Comparison of ENCODE assay signal across 9 cellular contexts in the genomic region with DNA sequence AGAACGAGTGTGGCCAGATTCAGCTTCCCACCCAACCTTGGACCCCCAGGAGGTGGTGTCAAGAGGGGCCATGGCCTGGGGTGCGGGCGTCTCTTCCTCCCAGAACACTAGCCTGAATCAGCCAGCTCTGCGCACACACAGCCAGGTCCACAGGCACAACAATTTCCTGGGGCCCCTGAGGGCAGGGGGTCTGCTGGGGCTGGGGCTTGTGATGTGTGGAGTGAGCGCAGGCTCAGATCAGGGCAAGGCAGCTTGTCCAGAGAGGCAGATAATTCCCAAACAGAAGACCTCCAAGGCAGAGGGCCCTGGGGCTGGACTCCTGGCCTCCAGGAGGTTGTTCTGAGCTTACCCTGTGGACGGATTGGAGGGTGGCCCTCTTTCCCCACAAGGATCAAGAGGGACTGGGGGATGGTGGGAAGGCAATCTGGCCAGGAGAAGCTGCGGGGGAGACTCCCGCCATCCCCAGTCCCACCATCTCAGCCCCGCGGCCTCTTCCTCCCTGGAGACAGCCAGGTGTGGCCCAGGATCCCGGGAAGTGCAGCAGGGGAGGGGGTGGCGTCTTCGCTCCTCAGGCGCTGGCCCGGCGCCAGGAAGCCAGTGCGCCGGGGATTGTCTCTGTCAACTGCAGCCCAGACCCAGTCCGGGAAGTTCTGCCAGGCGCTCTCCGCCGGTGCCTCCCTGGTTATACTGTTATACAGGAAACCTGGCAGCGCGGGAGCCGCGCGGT. TPM values are rescaled to one million over a fixed set of nuclear protein-coding genes. Genes with fewer than 3 reads are reported as not detected.
DNase-seq lines count a peak whose midpoint lies in the region; ATAC-seq, FAIRE-seq and TF ChIP-seq lines count a peak whose summit lies in the region.
"Had no signal": no experiment of that assay in that cellular context is flagged by ENCODE, and none has a peak within 500 bp of the region (broad histone marks: within the 10 kb centered on the region; RNA-seq: fewer than 3 reads in every experiment).

No MANE protein-coding gene starts in this region.

- no peaks in the 10 kb centered on the region for H4K20me1 ChIP-seq in astrocyte (ENCODE audit: insufficient read depth, low read length)

- no peak overlapping the region for H3K27ac ChIP-seq in CD4-positive, alpha-beta T cell (ENCODE audit: low read depth, low read length)
- H3K27ac ChIP-seq in astrocyte (ENCODE audit: low read depth, low read length) (no peak overlapping the region), mesenchymal stem cell (ENCODE audit: low read length, poor library complexity, severe bottlenecking) (no peak overlapping the region)

- no peak overlapping the region for H2BK5ac ChIP-seq in mesenchymal stem cell (ENCODE audit: low read depth, low read length, poor library complexity, severe bottlenecking)

- H3K4ac ChIP-seq in mesenchymal stem cell (ENCODE audit: low read depth in 1 of 2, low read length in 2 of 2) = no peak overlapping the region

- no peak overlapping the region for H4K91ac ChIP-seq in mesenchymal stem cell (ENCODE audit: low read length)

- H3K4me3 ChIP-seq in astrocyte (ENCODE audit: insufficient read depth, low read depth, low read length) (no peak overlapping the region), mesenchymal stem cell (ENCODE audit: insufficient read depth in 1 of 2, low read depth in 1 of 2, low read length in 2 of 2) (no peak overlapping the region)

- H3K36me3 Mint-ChIP-seq in CD4-positive, alpha-beta T cell (ENCODE audit: low read depth) = no peaks in the 10 kb centered on the region
- H3K36me3 Mint-ChIP-seq in astrocyte (ENCODE audit: low read depth, unreplicated experiment) = peaks cover 2% of the 10 kb centered on the region

- WGBS in mesenchymal stem cell = 7% methylated on average over 23 of the region's 27 CpGs

- TF ChIP-seq CTCF in CD4-positive, alpha-beta T cell (IDR thresholded peaks at IDR 0.05) = no peak
- no peak for TF ChIP-seq CTCF in astrocyte (IDR thresholded peaks at IDR 0.05; ENCODE audit: insufficient read depth, low read depth, low read length)

- peak overlapping the region; percentile 33 for H3K4me2 ChIP-seq in astrocyte (ENCODE audit: low read length)
- H3K4me2 ChIP-seq in mesenchymal stem cell (ENCODE audit: low read length, poor library complexity, severe bottlenecking) = peak overlapping the region; percentile 79

- intact Hi-C loops in CD4-positive, alpha-beta T cell (cut with DNase I, micrococcal nuclease) = no loop called here

- POLR2A ChIA-PET in CD4-positive, alpha-beta T cell (lab: Charles Lee) = interaction anchor here (0.6 to 7.8 kb wide), 2 partner anchors 12 to 52 kb away, joined by 3 to 119 read pairs; no protein-coding TSS in a partner anchor

- H3K23ac ChIP-seq in mesenchymal stem cell (ENCODE audit: low read length in 2 of 2) = no peak overlapping the region

- H3K27me3 Mint-ChIP-seq in CD4-positive, alpha-beta T cell = peaks cover 41% of the 10 kb centered on the region
- peaks cover 60% of the 10 kb centered on the region for H3K27me3 Mint-ChIP-seq in astrocyte (ENCODE audit: low read depth, unreplicated experiment)

- peaks cover 3% of the 10 kb centered on the region for H3K4me1 ChIP-seq in astrocyte (ENCODE audit: insufficient read depth, low read length)
- peaks cover 34% of the 10 kb centered on the region for H3K4me1 ChIP-seq in mesenchymal stem cell (ENCODE audit: control insufficient read depth, insufficient read depth, low read depth, low read length)

- H2BK15ac ChIP-seq in mesenchymal stem cell (ENCODE audit: low read depth, poor library complexity, severe bottlenecking) = no peak overlapping the region

- no peak overlapping the region for H2BK120ac ChIP-seq in mesenchymal stem cell (ENCODE audit: low read depth, low read length)

- peaks cover 31% of the 10 kb centered on the region for H3K4me1 Mint-ChIP-seq in CD4-positive, alpha-beta T cell (ENCODE audit: low read depth)
- H3K4me1 Mint-ChIP-seq in astrocyte (ENCODE audit: low read depth, unreplicated experiment) = peaks cover 3% of the 10 kb centered on the region

- H3K9me3 ChIP-seq in CD4-positive, alpha-beta T cell (ENCODE audit: control insufficient read depth, low read length) = no peaks in the 10 kb centered on the region
- H3K9me3 ChIP-seq in astrocyte (ENCODE audit: insufficient read depth, low read depth, low read length) (no peaks in the 10 kb centered on the region), mesenchymal stem cell (ENCODE audit: control insufficient read depth, low read length) (no peaks in the 10 kb centered on the region)

- peak overlapping the region; percentile 31 for H3K27ac Mint-ChIP-seq in CD4-positive, alpha-beta T cell
- no peak overlapping the region for H3K27ac Mint-ChIP-seq in astrocyte (ENCODE audit: unreplicated experiment)

- no peaks in the 10 kb centered on the region for H3K79me1 ChIP-seq in mesenchymal stem cell (replicated peaks; ENCODE audit: low read length, poor library complexity, severe bottlenecking)

- H3K36me3 ChIP-seq in astrocyte (ENCODE audit: insufficient read depth, low read length) (no peaks in the 10 kb centered on the region), mesenchymal stem cell (ENCODE audit: control insufficient read depth in 1 of 2, insufficient read depth in 2 of 2, low read depth in 1 of 2, low read length in 2 of 2) (peaks cover 0 to 3% of the 10 kb centered on the region in 2 experiments)

- peak overlapping the region in 1 of 2 experiments; percentile 16 for H3K18ac ChIP-seq in mesenchymal stem cell (ENCODE audit: low read depth in 1 of 2, low read length in 2 of 2)

- CTCF ChIA-PET in CD4-positive, alpha-beta T cell (lab: Charles Lee) = interaction anchor here (0.9 kb wide), 1 partner anchor 15 kb away, joined by 3 read pairs; no protein-coding TSS in a partner anchor

- H2AK5ac ChIP-seq in mesenchymal stem cell (ENCODE audit: low read length, severe bottlenecking) = no peak overlapping the region

- peaks cover 19% of the 10 kb centered on the region for H3K27me3 ChIP-seq in CD4-positive, alpha-beta T cell (ENCODE audit: control insufficient read depth, insufficient read depth, low read length)
- H3K27me3 ChIP-seq in astrocyte (ENCODE audit: insufficient read depth, low read length) (peaks cover 70% of the 10 kb centered on the region), mesenchymal stem cell (ENCODE audit: control insufficient read depth in 1 of 2, insufficient read depth in 1 of 2, low read length in 2 of 2) (peaks cover 54 to 61% of the 10 kb centered on the region in 2 experiments)

- H3K14ac ChIP-seq in mesenchymal stem cell (ENCODE audit: low read length in 2 of 2) = no peak overlapping the region

- no peak for ATAC-seq in CD4-positive, alpha-beta T cell (ENCODE audit: poor library complexity)
- ATAC-seq in HG03520 (IDR thresholded peaks at IDR 0.05; ENCODE audit: unreplicated experiment) = no peak
- ATAC-seq in GM18861 (IDR thresholded peaks at IDR 0.05; ENCODE audit: unreplicated experiment) = no peak
- ATAC-seq in GM21529 (IDR thresholded peaks at IDR 0.05; ENCODE audit: unreplicated experiment) = no peak

- H4K8ac ChIP-seq in mesenchymal stem cell (ENCODE audit: low read length) = peak overlapping the region; percentile 77

- H2AFZ ChIP-seq in astrocyte (ENCODE audit: low read depth, low read length) (no peak overlapping the region), mesenchymal stem cell (ENCODE audit: low read depth, low read length) (no peak overlapping the region)

- no peaks in the 10 kb centered on the region for H3K9me3 Mint-ChIP-seq in CD4-positive, alpha-beta T cell
- no peaks in the 10 kb centered on the region for H3K9me3 Mint-ChIP-seq in astrocyte (ENCODE audit: unreplicated experiment)

- no peak for DNase-seq in CD4-positive, alpha-beta T cell
- DNase-seq in LoVo (ENCODE audit: low spot score) = peak; percentile 11
- DNase-seq in astrocyte (ENCODE audit: low read depth) = no peak
- DNase-seq in mesenchymal stem cell = no peak
- no peak for DNase-seq in SW480 (ENCODE audit: low spot score)
- DNase-seq: NCI-H1694 treated with DMSO at 0.1 percent for 48 hours had no signal

- H3K9ac ChIP-seq in astrocyte (ENCODE audit: low read length) (no peak overlapping the region), mesenchymal stem cell (ENCODE audit: low read length) (no peak overlapping the region)

- H2BK12ac ChIP-seq in mesenchymal stem cell (ENCODE audit: low read length in 2 of 2) = no peak overlapping the region

- peak overlapping the region; percentile 82 for H3K4me3 Mint-ChIP-seq in CD4-positive, alpha-beta T cell
- no peak overlapping the region for H3K4me3 Mint-ChIP-seq in astrocyte (ENCODE audit: unreplicated experiment)

- H3K79me2 ChIP-seq in astrocyte (ENCODE audit: insufficient read depth, low read length) = no peaks in the 10 kb centered on the region

- FAIRE-seq in astrocyte (lab: Jason Lieb, UNC) = no peak

RNA-seq across cellular contexts. Expression of a gene that starts 52.0 kb away (rescaled TPM):
- total RNA-seq in CD4-positive, alpha-beta T cell = 10 to 100 TPM; 63.0 to 64.9 TPM
- 76.2 and 78.0 TPM in 2 replicates for total RNA-seq in astrocyte
- 106 TPM for polyA plus RNA-seq in mesenchymal stem cell (2013, experiment 1 of 2)
- polyA plus RNA-seq in mesenchymal stem cell (2013, experiment 2 of 2) = 97.9 TPM
